In the genomic region with DNA sequence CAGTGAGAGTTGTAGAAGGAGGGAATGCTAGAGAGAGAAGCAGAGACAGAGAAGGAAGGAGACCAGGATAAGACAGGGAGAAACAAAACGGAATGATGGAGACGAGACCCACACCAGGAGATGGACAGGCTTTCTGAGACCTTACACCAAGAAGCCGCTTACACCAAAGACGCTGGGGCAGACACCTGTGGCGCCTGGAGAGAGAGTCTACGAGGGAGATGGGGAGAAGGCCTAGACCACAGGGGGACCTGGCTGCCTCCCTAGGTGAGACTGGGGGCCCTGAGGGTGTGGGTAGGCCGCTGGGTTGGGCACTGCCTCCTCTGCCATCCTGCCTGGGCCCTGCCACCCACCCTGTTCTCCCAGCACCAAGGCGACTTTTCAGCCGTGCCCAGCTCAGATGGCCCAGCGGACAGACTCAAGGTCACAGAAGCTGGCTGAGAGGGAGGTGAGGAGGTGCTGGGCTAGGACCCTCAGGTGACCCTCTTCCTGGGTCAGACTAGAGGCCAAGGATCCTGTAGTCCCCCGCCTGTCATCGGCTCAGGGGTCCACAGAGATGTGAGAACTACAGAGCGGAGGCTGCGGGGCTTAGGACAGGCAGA, we compare ENCODE assay signal across 30 cellular contexts. TPM values are rescaled to one million over a fixed set of nuclear protein-coding genes. Genes with fewer than 3 reads are reported as not detected.
DNase-seq lines count a peak whose midpoint lies in the region; ATAC-seq, FAIRE-seq and TF ChIP-seq lines count a peak whose summit lies in the region.
"Had no signal": no experiment of that assay in that cellular context is flagged by ENCODE, and none has a peak within 500 bp of the region (broad histone marks: within the 10 kb centered on the region; RNA-seq: fewer than 3 reads in every experiment).

No MANE protein-coding gene starts in this region.

- H3K36me3 ChIP-seq in HepG2 (replicated peaks in 1 of 2; ENCODE audit: control insufficient read depth in 1 of 2, insufficient read depth in 2 of 2, low read length in 2 of 2), result no peaks in the 10 kb centered on the region
- peaks cover 0 to 10% (median under 1%) of the 10 kb centered on the region in 4 donors for H3K36me3 ChIP-seq in right lobe of liver
- H3K36me3 ChIP-seq in HEK293 (ENCODE audit: control insufficient read depth in 2 of 2, insufficient read depth in 1 of 2, low read length in 2 of 2), result no peaks in the 10 kb centered on the region
- no peaks in the 10 kb centered on the region for H3K36me3 ChIP-seq in neuronal stem cell (replicated peaks in 1 of 2; ENCODE audit: control insufficient read depth in 2 of 2, insufficient read depth in 2 of 2, low read length in 2 of 2)
- no peaks in the 10 kb centered on the region for H3K36me3 ChIP-seq in gastrocnemius medialis
- H3K36me3 ChIP-seq: BE2C, BLaER1 had no signal

- POLR2A ChIA-PET in HepG2 (lab: Yijun Ruan, JAX) (interaction anchor here (2.0 kb wide), 1 partner anchor 9 kb away, joined by 4 read pairs; a partner anchor contains a TSS), HEK293 (lab: Yijun Ruan, JAX) (no interaction called here)

- H3K18ac ChIP-seq in neuronal stem cell (ENCODE audit: low read length), result peak overlapping the region; percentile 64

- peak overlapping the region; percentile 33 for H2BK12ac ChIP-seq in neuronal stem cell (ENCODE audit: low read length)

- CTCF ChIA-PET in HepG2 (lab: Yijun Ruan, JAX; ENCODE audit: low intra/inter-chr PET ratio, low total read pairs), result no interaction called here
- CTCF ChIA-PET in HEK293 (lab: Yijun Ruan, JAX), result interaction anchor here (0.6 kb wide), 2 partner anchors 62 to 105 kb away, joined by 3 read pairs; no protein-coding TSS in a partner anchor

- peak overlapping the region; percentile 3 for H3K23ac ChIP-seq in neuronal stem cell (ENCODE audit: low read depth, low read length, poor library complexity)

- no peaks in the 10 kb centered on the region for H3K79me2 ChIP-seq in HepG2 (ENCODE audit: insufficient read depth, low read length)

- no peak for TF ChIP-seq CTCF in HepG2 (CRISPR knock-in tag; IDR thresholded peaks at IDR 0.05)
- no peak for TF ChIP-seq CTCF in right lobe of liver (IDR thresholded peaks at IDR 0.05)
- no peak for TF ChIP-seq CTCF in HEK293 (tag by site-specific recombination; IDR thresholded peaks at IDR 0.05)
- TF ChIP-seq CTCF in gastrocnemius medialis (IDR thresholded peaks at IDR 0.05 in 4 of 5, conservative IDR thresholded peaks at IDR 0.05 in 1 of 5), result no peak

- peak overlapping the region; percentile 53 for H2BK5ac ChIP-seq in neuronal stem cell (ENCODE audit: low read length)

- in situ Hi-C loops in HepG2 (cut with HindIII; ENCODE audit: extremely low pct_ligation_motif_present, low pct_unique_long_range_greater_than_20kb) (no loop called here), gastrocnemius medialis (cut with MboI; ENCODE audit: low sequenced_read_pairs in 4 of 4) (no loop called here)

- TF ChIP-seq POLR2A in HepG2 (IDR thresholded peaks at IDR 0.05; ENCODE audit: insufficient read depth in 1 of 2, low read depth in 2 of 2, low read length in 2 of 2), result no peak
- no peak for TF ChIP-seq POLR2A in right lobe of liver (IDR thresholded peaks at IDR 0.05)
- no peak for TF ChIP-seq POLR2A in gastrocnemius medialis (IDR thresholded peaks at IDR 0.05)

- BruUV-seq in HepG2 (replicated peaks; lab: Mats Ljungman, UMichigan), result no TSS peak

- H3K9me3 ChIP-seq in HepG2 (ENCODE audit: low read length), result no peaks in the 10 kb centered on the region
- H3K9me3 ChIP-seq in right lobe of liver, result no peaks in the 10 kb centered on the region
- H3K9me3 ChIP-seq in HEK293 (ENCODE audit: control insufficient read depth, insufficient read depth, low read depth, low read length), result no peaks in the 10 kb centered on the region
- no peaks in the 10 kb centered on the region for H3K9me3 ChIP-seq in neuronal stem cell (replicated peaks in 1 of 2; ENCODE audit: control insufficient read depth in 2 of 2, insufficient read depth in 1 of 2, low read depth in 1 of 2, low read length in 2 of 2)
- no peaks in the 10 kb centered on the region for H3K9me3 ChIP-seq in gastrocnemius medialis
- H3K9me3 ChIP-seq: BE2C, BLaER1 had no signal

- no peak overlapping the region for H2BK120ac ChIP-seq in neuronal stem cell (ENCODE audit: low read depth, low read length)

- H3K4me3 ChIP-seq in HepG2 (replicated peaks in 1 of 3; ENCODE audit: insufficient read depth in 1 of 3, low read depth in 2 of 3, low read length in 3 of 3) (no peak overlapping the region), right lobe of liver (no peak overlapping the region), HEK293 (ENCODE audit: low read depth, low read length) (no peak overlapping the region), neuronal stem cell (ENCODE audit: low read length in 2 of 2) (no peak overlapping the region), gastrocnemius medialis (no peak overlapping the region)
- H3K4me3 ChIP-seq: BLaER1, GM12878 had no signal

- peak overlapping the region; percentile 89 for H2AK5ac ChIP-seq in neuronal stem cell (ENCODE audit: low read depth, low read length)

- no peak for TF ChIP-seq EP300 in HepG2 (IDR thresholded peaks at IDR 0.05; ENCODE audit: low read depth in 2 of 2, low read length in 2 of 2)
- no peak for TF ChIP-seq EP300 in HepG2 (CRISPR knock-in tag; IDR thresholded peaks at IDR 0.05; ENCODE audit: borderline replicate concordance)

- WGBS in HepG2 (ENCODE audit: low lambda C conversion rate), result 58% methylated on average over 11 of the region's 14 CpGs
- WGBS in right lobe of liver (ENCODE audit: insufficient coverage, low coverage, low lambda C conversion rate, missing lambda C conversion rate), result 90% methylated on average over 8 of the region's 14 CpGs
- WGBS in neuronal stem cell (ENCODE audit: extremely low coverage in 2 of 2, insufficient read length in 2 of 2, insufficient replicate concordance in 1 of 2), 2 donors, result no CpG with 5 or more reads among the region's 14 CpGs

- no peak for TF ChIP-seq RAD21 in HepG2 (CRISPR knock-in tag; IDR thresholded peaks at IDR 0.05)

- ATAC-seq in HepG2 (no peak), right lobe of liver (no peak), gastrocnemius medialis (no peak)
- ATAC-seq: GM12878 had no signal

- H3K4ac ChIP-seq in neuronal stem cell (ENCODE audit: low read length), result no peak overlapping the region

- no peaks in the 10 kb centered on the region for H4K20me1 ChIP-seq in HepG2 (ENCODE audit: insufficient read depth, low read length)
- H4K20me1 ChIP-seq: BLaER1 had no signal

- no peak overlapping the region for H2AFZ ChIP-seq in HepG2 (ENCODE audit: low read length)
- H2AFZ ChIP-seq in neuronal stem cell (ENCODE audit: low read length), result peak overlapping the region; percentile 64

- H4K91ac ChIP-seq in neuronal stem cell (ENCODE audit: low read depth, low read length, poor library complexity), result no peak overlapping the region

- no peak overlapping the region for H4K8ac ChIP-seq in neuronal stem cell (ENCODE audit: low read depth, low read length)

- intact Hi-C loops in HepG2 (cut with micrococcal nuclease; ENCODE audit: unreplicated experiment), result no loop called here
- intact Hi-C loops in right lobe of liver (cut with DNase I), result no loop called here
- intact Hi-C loops in gastrocnemius medialis (cut with DNase I; ENCODE audit: low total_unique reads), result loop anchor here (10.0 kb wide), 2 partner anchors 265 to 445 kb away; a partner anchor contains a TSS

- H2BK15ac ChIP-seq in neuronal stem cell (ENCODE audit: low read length), result peak overlapping the region; percentile 38

- DNase-seq in HepG2 (ENCODE audit: low spot score) (no peak), right lobe of liver (no peak), neuronal stem cell (ENCODE audit: low spot score) (no peak), gastrocnemius medialis (no peak), NCI-H524 treated with DMSO at 0.1 percent for 48 hours (lab: John Stamatoyannopoulos, UW) (no peak), NCI-H345 treated with DMSO at 0.1 percent for 48 hours (lab: John Stamatoyannopoulos, UW; ENCODE audit: unreplicated experiment) (no peak)
- DNase-seq in stimulated activated CD4-positive, alpha-beta T cell treated with anti-CD3 and anti-CD28 coated beads, Interleukin-4, amount 100 ng/mL, for 1 hour, result no peak
- DNase-seq: 8988T; ACHN; BE2C; C1 segment of cervical spinal cord; CD4-positive, alpha-beta memory T cell; CD4-positive, CD25-positive, alpha-beta regulatory T cell; CD8-positive, alpha-beta memory T cell; COR-L47; DMS 273 treated with DMSO at 0.1 percent for 48 hours; DMS153; DMS53; DMS79; DND-41; EL; GDM1 had no signal

- peaks cover 3% of the 10 kb centered on the region for H3K79me1 ChIP-seq in neuronal stem cell (ENCODE audit: low read depth, low read length)

- no peak overlapping the region for H3K14ac ChIP-seq in neuronal stem cell (ENCODE audit: low read length)

- peak overlapping the region; percentile 12; the same call in 1 of the 2 replicates for H3K4me2 ChIP-seq in HepG2 (ENCODE audit: low read depth, low read length)
- H3K4me2 ChIP-seq in neuronal stem cell (ENCODE audit: insufficient read depth, low read length, poor library complexity, severe bottlenecking), result no peak overlapping the region
- H3K4me2 ChIP-seq: BLaER1 had no signal

- peaks cover 40% of the 10 kb centered on the region for H3K4me1 ChIP-seq in HepG2 (ENCODE audit: insufficient read depth, low read length)
- H3K4me1 ChIP-seq in right lobe of liver, result peaks cover 0 to 17% (median 0%) of the 10 kb centered on the region in 4 donors
- H3K4me1 ChIP-seq in HEK293 (ENCODE audit: control insufficient read depth, insufficient read depth, low read length), result no peaks in the 10 kb centered on the region
- peaks cover 4 to 5% of the 10 kb centered on the region in 2 donors for H3K4me1 ChIP-seq in neuronal stem cell (ENCODE audit: control insufficient read depth in 2 of 2, insufficient read depth in 1 of 2, low read depth in 1 of 2, low read length in 2 of 2)
- H3K4me1 ChIP-seq in gastrocnemius medialis, result peaks cover 7 to 11% of the 10 kb centered on the region in 2 donors
- H3K4me1 ChIP-seq: BE2C had no signal

- H3K9ac ChIP-seq in HepG2 (ENCODE audit: insufficient read depth, low read depth, low read length), result no peak overlapping the region
- H3K9ac ChIP-seq in neuronal stem cell (ENCODE audit: low read depth, low read length, poor library complexity), result no peak overlapping the region
- H3K9ac ChIP-seq: BLaER1 had no signal

- FAIRE-seq in HepG2 (lab: Jason Lieb, UNC), result no peak
- FAIRE-seq: A204.1, GM12878, GM12892, GM18507 had no signal

- no peak overlapping the region for H3K27ac ChIP-seq in HepG2 (ENCODE audit: extremely low read length, insufficient read depth, low read length)
- H3K27ac ChIP-seq in right lobe of liver, result no peak overlapping the region
- H3K27ac ChIP-seq in HEK293 (ENCODE audit: extremely low read depth, low read depth, low read length), result no peak overlapping the region
- H3K27ac ChIP-seq in neuronal stem cell (replicated peaks; ENCODE audit: low read length), result no peak overlapping the region
- H3K27ac ChIP-seq in gastrocnemius medialis, result peak overlapping the region; percentile 89 to 98 (median 92)
- H3K27ac ChIP-seq: BLaER1 had no signal

- H3K27me3 ChIP-seq in HepG2 (ENCODE audit: control insufficient read depth in 1 of 2, insufficient read depth in 2 of 2, low read length in 2 of 2), result no peaks in the 10 kb centered on the region; a peak in 1 of 5 replicates
- H3K27me3 ChIP-seq in right lobe of liver, result no peaks in the 10 kb centered on the region
- peaks cover 0 to 13% (median 2%) of the 10 kb centered on the region in 3 experiments for H3K27me3 ChIP-seq in neuronal stem cell (ENCODE audit: control insufficient read depth in 3 of 3, insufficient read depth in 3 of 3, low read depth in 1 of 3, low read length in 3 of 3)
- H3K27me3 ChIP-seq in gastrocnemius medialis, result no peaks in the 10 kb centered on the region
- H3K27me3 ChIP-seq: BE2C had no signal

RNA-seq across cellular contexts. Expression of a gene that starts 5.0 kb away (rescaled TPM):
- total RNA-seq in HepG2 (2016; rRNA removed; fragmentation: Illumina TruSeq; extraction: Trizol) (1.6 and 1.8 TPM in 2 replicates), right lobe of liver (100 to 1,000 TPM in 4 of 6 experiments, 10 to 100 TPM in 2; 35.0 to 149 (median 117) TPM), gastrocnemius medialis (100 to 1,000 TPM in 1 of 4 donors, 10 to 100 TPM in 3; 23.5 to 127 (median 52.9) TPM)
- 0.35 and 0.40 TPM in 2 replicates for total RNA-seq in HepG2 (2016; cell fraction: cytosol; rRNA removed; fragmentation: Illumina TruSeq; extraction: Trizol; ENCODE audit: low read depth)
- 0.94 and 1.8 TPM in 2 replicates for total RNA-seq in HepG2 (2016; cell fraction: insoluble cytoplasmic fraction; rRNA removed; fragmentation: Illumina TruSeq; extraction: Trizol)
- total RNA-seq in HepG2 (2016; cell fraction: membrane; rRNA removed; fragmentation: Illumina TruSeq; extraction: Trizol), result 0.65 TPM in 2 replicates
- 1.9 TPM in 2 replicates for total RNA-seq in HepG2 (2016; cell fraction: nucleus; rRNA removed; fragmentation: Illumina TruSeq; extraction: Trizol)
- polyA plus RNA-seq in HepG2 (2011; rRNA removed), result 4.8 and 6.3 TPM in 2 replicates
- 1.6 and 1.9 TPM in 2 replicates for polyA plus RNA-seq in HepG2 (2011; cell fraction: cytosol; rRNA removed)
- polyA plus RNA-seq in HepG2 (2011; cell fraction: nucleus; rRNA removed), result 31.7 and 40.6 TPM in 2 replicates
- 1.9 and 2.0 TPM in 2 replicates for polyA plus RNA-seq in HepG2 (2012)
- 0.12 and 0.53 TPM in 2 replicates for polyA plus RNA-seq in HepG2 (2016; cell fraction: cytosol; fragmentation: Illumina TruSeq; extraction: Trizol; ENCODE audit: low read depth)
- 0.77 and 1.4 TPM in 2 replicates for polyA plus RNA-seq in HepG2 (2016; cell fraction: insoluble cytoplasmic fraction; fragmentation: Illumina TruSeq; extraction: Trizol; ENCODE audit: low read depth)
- polyA plus RNA-seq in HepG2 (2016; cell fraction: membrane; fragmentation: Illumina TruSeq; extraction: Trizol; ENCODE audit: low read depth), result 0.11 and 0.52 TPM in 2 replicates
- 5.8 and 8.9 TPM in 2 replicates for polyA plus RNA-seq in HepG2 (2016; cell fraction: nucleus; fragmentation: Illumina TruSeq; extraction: Trizol; ENCODE audit: insufficient read depth, low read depth)
- polyA minus RNA-seq in HepG2 (2011; rRNA and poly(A)+ RNA removed; ENCODE audit: low replicate concordance), result 0.47 and 3.5 TPM in 2 replicates
- polyA minus RNA-seq in HepG2 (2011; cell fraction: cytosol; rRNA and poly(A)+ RNA removed), result 0.97 and 0.99 TPM in 2 replicates
- 4.1 and 4.4 TPM in 2 replicates for polyA minus RNA-seq in HepG2 (2011; cell fraction: nucleus; rRNA and poly(A)+ RNA removed)
- polyA plus RNA-seq in neuronal stem cell (2013, experiment 1 of 2), result 2.9 TPM
- polyA plus RNA-seq in neuronal stem cell (2013, experiment 2 of 2), result 2.9 TPM
- total RNA-seq: CD4-positive, CD25-positive, alpha-beta regulatory T cell; CD8-positive, alpha-beta memory T cell had no signal
- polyA plus RNA-seq: AG04450 had no signal

RNA-seq across cellular contexts. Expression of a gene that starts 9.8 kb away (rescaled TPM):
- total RNA-seq in HepG2 (2016; rRNA removed; fragmentation: Illumina TruSeq; extraction: Trizol) (7.1 and 12.0 TPM in 2 replicates), right lobe of liver (1,000 to 10,000 TPM in 2 of 6 experiments, 100 to 1,000 TPM in 4; 331 to 1,334 (median 524) TPM), gastrocnemius medialis (1 to 10 TPM in 1 of 4 donors, under 1 TPM in 2, not detected in 1; 0.15 to 2.7 (median 0.98) TPM)
- total RNA-seq in HepG2 (2016; cell fraction: cytosol; rRNA removed; fragmentation: Illumina TruSeq; extraction: Trizol; ENCODE audit: low read depth), result 2.0 and 2.2 TPM in 2 replicates
- 5.8 and 13.0 TPM in 2 replicates for total RNA-seq in HepG2 (2016; cell fraction: insoluble cytoplasmic fraction; rRNA removed; fragmentation: Illumina TruSeq; extraction: Trizol)
- 4.2 and 4.7 TPM in 2 replicates for total RNA-seq in HepG2 (2016; cell fraction: membrane; rRNA removed; fragmentation: Illumina TruSeq; extraction: Trizol)
- total RNA-seq in HepG2 (2016; cell fraction: nucleus; rRNA removed; fragmentation: Illumina TruSeq; extraction: Trizol), result 10.2 and 12.3 TPM in 2 replicates
- polyA plus RNA-seq in HepG2 (2011; rRNA removed), result 39.3 and 48.9 TPM in 2 replicates
- 33.3 and 38.7 TPM in 2 replicates for polyA plus RNA-seq in HepG2 (2011; cell fraction: cytosol; rRNA removed)
- 12.1 and 16.5 TPM in 2 replicates for polyA plus RNA-seq in HepG2 (2011; cell fraction: nucleus; rRNA removed)
- polyA plus RNA-seq in HepG2 (2012), result 8.4 and 14.3 TPM in 2 replicates
- 2.4 and 2.6 TPM in 2 replicates for polyA plus RNA-seq in HepG2 (2016; cell fraction: cytosol; fragmentation: Illumina TruSeq; extraction: Trizol; ENCODE audit: low read depth)
- 6.6 and 8.6 TPM in 2 replicates for polyA plus RNA-seq in HepG2 (2016; cell fraction: insoluble cytoplasmic fraction; fragmentation: Illumina TruSeq; extraction: Trizol; ENCODE audit: low read depth)
- polyA plus RNA-seq in HepG2 (2016; cell fraction: membrane; fragmentation: Illumina TruSeq; extraction: Trizol; ENCODE audit: low read depth), result 4.2 and 4.9 TPM in 2 replicates
- polyA plus RNA-seq in HepG2 (2016; cell fraction: nucleus; fragmentation: Illumina TruSeq; extraction: Trizol; ENCODE audit: insufficient read depth, low read depth), result 20.0 and 22.9 TPM in 2 replicates
- polyA minus RNA-seq in HepG2 (2011; rRNA and poly(A)+ RNA removed; ENCODE audit: low replicate concordance), result 0.77 and 28.9 TPM in 2 replicates
- 12.1 and 23.5 TPM in 2 replicates for polyA minus RNA-seq in HepG2 (2011; cell fraction: cytosol; rRNA and poly(A)+ RNA removed)
- polyA minus RNA-seq in HepG2 (2011; cell fraction: nucleus; rRNA and poly(A)+ RNA removed), result 3.2 and 5.6 TPM in 2 replicates
- polyA plus RNA-seq in neuronal stem cell (2013, experiment 1 of 2), result not detected
- polyA plus RNA-seq in neuronal stem cell (2013, experiment 2 of 2), result 0.01 TPM
- total RNA-seq: A673; CD4-positive, alpha-beta memory T cell; CD8-positive, alpha-beta memory T cell had no signal

RNA-seq across cellular contexts. Expression of a gene that starts 11.7 kb away (rescaled TPM):
- total RNA-seq in HepG2 (2016; rRNA removed; fragmentation: Illumina TruSeq; extraction: Trizol) (0.80 and 1.3 TPM in 2 replicates), right lobe of liver (10 to 100 TPM; 28.4 to 51.2 (median 39.3) TPM), gastrocnemius medialis (100 to 1,000 TPM in 3 of 4 donors, 10 to 100 TPM in 1; 79.6 to 282 (median 152) TPM)
- total RNA-seq in HepG2 (2016; cell fraction: cytosol; rRNA removed; fragmentation: Illumina TruSeq; extraction: Trizol; ENCODE audit: low read depth), result 1.2 and 1.4 TPM in 2 replicates
- total RNA-seq in HepG2 (2016; cell fraction: insoluble cytoplasmic fraction; rRNA removed; fragmentation: Illumina TruSeq; extraction: Trizol), result 0.68 and 1.3 TPM in 2 replicates
- total RNA-seq in HepG2 (2016; cell fraction: membrane; rRNA removed; fragmentation: Illumina TruSeq; extraction: Trizol), result 0.12 and 0.21 TPM in 2 replicates
- total RNA-seq in HepG2 (2016; cell fraction: nucleus; rRNA removed; fragmentation: Illumina TruSeq; extraction: Trizol), result 1.0 and 1.1 TPM in 2 replicates
- 1.1 and 1.9 TPM in 2 replicates for polyA plus RNA-seq in HepG2 (2011; rRNA removed)
- 0.72 and 0.76 TPM in 2 replicates for polyA plus RNA-seq in HepG2 (2011; cell fraction: cytosol; rRNA removed)
- 12.5 and 14.8 TPM in 2 replicates for polyA plus RNA-seq in HepG2 (2011; cell fraction: nucleus; rRNA removed)
- 0.82 and 1.4 TPM in 2 replicates for polyA plus RNA-seq in HepG2 (2012)
- 1.2 and 1.5 TPM in 2 replicates for polyA plus RNA-seq in HepG2 (2016; cell fraction: cytosol; fragmentation: Illumina TruSeq; extraction: Trizol; ENCODE audit: low read depth)
- 0.48 and 0.53 TPM in 2 replicates for polyA plus RNA-seq in HepG2 (2016; cell fraction: insoluble cytoplasmic fraction; fragmentation: Illumina TruSeq; extraction: Trizol; ENCODE audit: low read depth)
- 0.08 and 0.13 TPM in 2 replicates for polyA plus RNA-seq in HepG2 (2016; cell fraction: membrane; fragmentation: Illumina TruSeq; extraction: Trizol; ENCODE audit: low read depth)
- polyA plus RNA-seq in HepG2 (2016; cell fraction: nucleus; fragmentation: Illumina TruSeq; extraction: Trizol; ENCODE audit: insufficient read depth, low read depth), result 2.9 and 3.1 TPM in 2 replicates
- polyA minus RNA-seq in HepG2 (2011; rRNA and poly(A)+ RNA removed; ENCODE audit: low replicate concordance), result 0.19 and 0.78 TPM in 2 replicates
- polyA minus RNA-seq in HepG2 (2011; cell fraction: cytosol; rRNA and poly(A)+ RNA removed), result 1.1 and 1.3 TPM in 2 replicates
- polyA minus RNA-seq in HepG2 (2011; cell fraction: nucleus; rRNA and poly(A)+ RNA removed), result 1.0 and 1.6 TPM in 2 replicates
- polyA plus RNA-seq in neuronal stem cell (2013, experiment 1 of 2), result 0.13 TPM
- 0.18 TPM for polyA plus RNA-seq in neuronal stem cell (2013, experiment 2 of 2)
- total RNA-seq: CD4-positive, CD25-positive, alpha-beta regulatory T cell had no signal

RNA-seq across cellular contexts. Expression of a gene that starts 29.5 kb away (rescaled TPM):
- total RNA-seq in HepG2 (2016; rRNA removed; fragmentation: Illumina TruSeq; extraction: Trizol) (37.0 and 67.1 TPM in 2 replicates), right lobe of liver (1 to 10 TPM; 1.0 to 6.5 (median 2.3) TPM), gastrocnemius medialis (1 to 10 TPM; 1.4 to 3.3 (median 2.6) TPM)
- total RNA-seq in HepG2 (2016; cell fraction: cytosol; rRNA removed; fragmentation: Illumina TruSeq; extraction: Trizol; ENCODE audit: low read depth), result 14.3 and 14.5 TPM in 2 replicates
- 29.9 and 68.6 TPM in 2 replicates for total RNA-seq in HepG2 (2016; cell fraction: insoluble cytoplasmic fraction; rRNA removed; fragmentation: Illumina TruSeq; extraction: Trizol)
- 59.5 and 62.2 TPM in 2 replicates for total RNA-seq in HepG2 (2016; cell fraction: membrane; rRNA removed; fragmentation: Illumina TruSeq; extraction: Trizol)
- 51.6 and 59.6 TPM in 2 replicates for total RNA-seq in HepG2 (2016; cell fraction: nucleus; rRNA removed; fragmentation: Illumina TruSeq; extraction: Trizol)
- 45.5 and 56.2 TPM in 2 replicates for polyA plus RNA-seq in HepG2 (2011; rRNA removed)
- polyA plus RNA-seq in HepG2 (2011; cell fraction: cytosol; rRNA removed), result 55.1 and 78.1 TPM in 2 replicates
- polyA plus RNA-seq in HepG2 (2011; cell fraction: nucleus; rRNA removed), result 60.7 and 73.5 TPM in 2 replicates
- polyA plus RNA-seq in HepG2 (2012), result 31.8 and 42.2 TPM in 2 replicates
- polyA plus RNA-seq in HepG2 (2016; cell fraction: cytosol; fragmentation: Illumina TruSeq; extraction: Trizol; ENCODE audit: low read depth), result 17.9 and 18.2 TPM in 2 replicates
- polyA plus RNA-seq in HepG2 (2016; cell fraction: insoluble cytoplasmic fraction; fragmentation: Illumina TruSeq; extraction: Trizol; ENCODE audit: low read depth), result 55.9 and 71.2 TPM in 2 replicates
- 62.0 and 68.4 TPM in 2 replicates for polyA plus RNA-seq in HepG2 (2016; cell fraction: membrane; fragmentation: Illumina TruSeq; extraction: Trizol; ENCODE audit: low read depth)
- 120 and 123 TPM in 2 replicates for polyA plus RNA-seq in HepG2 (2016; cell fraction: nucleus; fragmentation: Illumina TruSeq; extraction: Trizol; ENCODE audit: insufficient read depth, low read depth)
- 0.23 and 250 TPM in 2 replicates for polyA minus RNA-seq in HepG2 (2011; rRNA and poly(A)+ RNA removed; ENCODE audit: low replicate concordance)
- 72.0 and 86.5 TPM in 2 replicates for polyA minus RNA-seq in HepG2 (2011; cell fraction: cytosol; rRNA and poly(A)+ RNA removed)
- polyA minus RNA-seq in HepG2 (2011; cell fraction: nucleus; rRNA and poly(A)+ RNA removed), result 23.2 and 24.5 TPM in 2 replicates
- polyA plus RNA-seq in neuronal stem cell (2013, experiment 1 of 2), result 42.5 TPM
- polyA plus RNA-seq in neuronal stem cell (2013, experiment 2 of 2), result 43.0 TPM
- total RNA-seq: CD4-positive, CD25-positive, alpha-beta regulatory T cell had no signal
- polyA plus RNA-seq: CD4-positive, alpha-beta memory T cell; CD4-positive, CD25-positive, alpha-beta regulatory T cell; CD8-positive, alpha-beta memory T cell; GM12878 had no signal

RNA-seq across cellular contexts. Expression of a gene that starts 57.9 kb away (rescaled TPM):
- total RNA-seq in HepG2 (2016; rRNA removed; fragmentation: Illumina TruSeq; extraction: Trizol) (47.9 and 51.1 TPM in 2 replicates), right lobe of liver (10 to 100 TPM in 5 of 6 experiments, 1 to 10 TPM in 1; 8.4 to 16.3 (median 14.0) TPM), gastrocnemius medialis (10 to 100 TPM; 46.5 to 83.2 (median 56.1) TPM)
- total RNA-seq in HepG2 (2016; cell fraction: cytosol; rRNA removed; fragmentation: Illumina TruSeq; extraction: Trizol; ENCODE audit: low read depth), result 7.5 and 8.8 TPM in 2 replicates
- total RNA-seq in HepG2 (2016; cell fraction: insoluble cytoplasmic fraction; rRNA removed; fragmentation: Illumina TruSeq; extraction: Trizol), result 38.9 and 55.4 TPM in 2 replicates
- 11.6 and 13.8 TPM in 2 replicates for total RNA-seq in HepG2 (2016; cell fraction: membrane; rRNA removed; fragmentation: Illumina TruSeq; extraction: Trizol)
- 29.4 and 31.2 TPM in 2 replicates for total RNA-seq in HepG2 (2016; cell fraction: nucleus; rRNA removed; fragmentation: Illumina TruSeq; extraction: Trizol)
- 20.0 and 26.0 TPM in 2 replicates for polyA plus RNA-seq in HepG2 (2011; rRNA removed)
- 11.0 and 22.9 TPM in 2 replicates for polyA plus RNA-seq in HepG2 (2011; cell fraction: cytosol; rRNA removed)
- 50.4 and 56.5 TPM in 2 replicates for polyA plus RNA-seq in HepG2 (2011; cell fraction: nucleus; rRNA removed)
- polyA plus RNA-seq in HepG2 (2012), result 20.9 and 29.2 TPM in 2 replicates
- 5.7 and 6.4 TPM in 2 replicates for polyA plus RNA-seq in HepG2 (2016; cell fraction: cytosol; fragmentation: Illumina TruSeq; extraction: Trizol; ENCODE audit: low read depth)
- polyA plus RNA-seq in HepG2 (2016; cell fraction: insoluble cytoplasmic fraction; fragmentation: Illumina TruSeq; extraction: Trizol; ENCODE audit: low read depth), result 59.0 and 65.1 TPM in 2 replicates
- polyA plus RNA-seq in HepG2 (2016; cell fraction: membrane; fragmentation: Illumina TruSeq; extraction: Trizol; ENCODE audit: low read depth), result 8.6 and 10.8 TPM in 2 replicates
- 76.7 and 79.6 TPM in 2 replicates for polyA plus RNA-seq in HepG2 (2016; cell fraction: nucleus; fragmentation: Illumina TruSeq; extraction: Trizol; ENCODE audit: insufficient read depth, low read depth)
- polyA minus RNA-seq in HepG2 (2011; rRNA and poly(A)+ RNA removed; ENCODE audit: low replicate concordance), result 12.6 and 23.4 TPM in 2 replicates
- 10.2 and 16.9 TPM in 2 replicates for polyA minus RNA-seq in HepG2 (2011; cell fraction: cytosol; rRNA and poly(A)+ RNA removed)
- polyA minus RNA-seq in HepG2 (2011; cell fraction: nucleus; rRNA and poly(A)+ RNA removed), result 12.0 and 12.8 TPM in 2 replicates
- polyA plus RNA-seq in neuronal stem cell (2013, experiment 1 of 2), result 73.8 TPM
- polyA plus RNA-seq in neuronal stem cell (2013, experiment 2 of 2), result 75.2 TPM

Comparison
In these comparisons a context has a peak if more than half of its experiments do, and no peak if none do; other contexts are left out.
1. RNA of a gene that starts 5.0 kb away (total RNA-seq): 35.0 to 149 TPM in right lobe of liver and 23.5 to 127 TPM in gastrocnemius medialis; 0.35 to 1.9 TPM in HepG2; every median in the first group is over 4 times any median in the second.
2. RNA of a gene that starts 9.8 kb away (total RNA-seq): 331 to 1,334 TPM in right lobe of liver; 2.0 to 13.0 TPM in HepG2 and 0.15 to 2.7 TPM in gastrocnemius medialis; every median in the first group is over 10 times any median in the second.
3. RNA of a gene that starts 11.7 kb away (total RNA-seq): 79.6 to 282 TPM in gastrocnemius medialis and 28.4 to 51.2 TPM in right lobe of liver; 0.12 to 1.4 TPM in HepG2; every median in the first group is over 10 times any median in the second.
4. H3K27ac ChIP-seq: peak in gastrocnemius medialis (4 of 4); none in HepG2 (single experiment), right lobe of liver (0 of 3), HEK293 (single experiment) and neuronal stem cell (single experiment).